Comparison of ENCODE assay signal across 9 cellular contexts in the genomic region with DNA sequence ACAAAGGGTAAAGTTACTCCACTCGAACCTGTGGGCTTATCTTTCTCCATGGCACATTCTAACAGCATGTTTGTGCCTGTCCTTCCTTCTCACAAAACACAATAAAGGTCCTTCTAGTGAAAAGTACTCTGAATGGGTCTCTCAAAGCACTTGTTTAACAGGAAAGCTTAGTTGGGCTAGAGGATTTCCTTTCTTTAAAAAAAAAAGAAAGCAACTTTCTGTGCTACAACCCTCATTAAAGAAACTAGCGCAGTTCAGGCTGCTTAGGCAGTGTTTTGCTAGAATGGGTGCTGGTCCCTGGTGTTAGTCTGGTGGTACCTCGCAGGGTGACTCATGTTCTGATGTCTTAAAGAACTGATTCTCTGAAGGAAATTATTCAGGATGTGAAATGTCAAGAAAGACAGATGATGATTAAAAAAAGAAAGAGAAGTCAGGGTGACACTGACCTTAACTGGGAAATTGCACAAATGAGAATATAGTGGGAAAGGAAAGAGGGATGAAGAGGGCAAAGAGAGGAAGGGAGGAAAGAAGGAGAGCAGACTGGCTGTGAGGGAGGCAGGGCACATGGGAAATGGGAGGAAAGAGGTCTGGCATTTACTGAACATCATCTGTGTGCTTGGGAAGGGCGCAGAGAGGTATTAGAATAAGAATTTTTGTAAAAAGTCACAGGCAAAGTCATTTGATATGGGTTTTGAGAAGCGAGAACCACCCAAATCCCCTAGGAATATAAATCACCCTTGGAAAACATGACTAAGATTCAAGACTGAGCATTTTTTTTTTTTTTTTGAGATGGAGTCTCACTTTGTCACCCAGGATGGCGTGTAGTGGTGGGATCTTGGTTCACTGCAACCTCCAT.
DNase-seq lines count a peak whose midpoint lies in the region; TF ChIP-seq lines count a peak whose summit lies in the region.
"Had no signal": no experiment of that assay in that cellular context is flagged by ENCODE, and none has a peak within 500 bp of the region (broad histone marks: within the 10 kb centered on the region; RNA-seq: fewer than 3 reads in every experiment).

No MANE protein-coding gene starts in this region.

- H3K9me3 ChIP-seq in parathyroid adenoma (ENCODE audit: control insufficient read depth, low read length), result no peaks in the 10 kb centered on the region

- no peaks in the 10 kb centered on the region for H3K79me2 ChIP-seq in parathyroid adenoma

- no peak overlapping the region for H3K9ac ChIP-seq in parathyroid adenoma

- TF ChIP-seq CTCF in fibroblast of mammary gland (conservative IDR thresholded peaks at IDR 0.05; ENCODE audit: control insufficient read depth, insufficient read depth, low read depth, low read length) (no peak), parathyroid adenoma (IDR thresholded peaks at IDR 0.05) (no peak)

- H3K4me2 ChIP-seq in parathyroid adenoma (ENCODE audit: low read length), result no peak overlapping the region

- no peaks in the 10 kb centered on the region for H3K27me3 ChIP-seq in parathyroid adenoma (ENCODE audit: control insufficient read depth, insufficient read depth, low read length)

- DNase-seq in COLO829 (ENCODE audit: low spot score) (peak; percentile 77), NCI-H226 (peak; percentile 39), fibroblast of mammary gland (ENCODE audit: low read depth) (peak; percentile 70), NCI-H2081 (lab: John Stamatoyannopoulos, UW) (no peak), LoVo (ENCODE audit: low spot score) (no peak)
- DNase-seq in activated effector memory CD4-positive, alpha-beta T cell treated with anti-CD3 and anti-CD28 coated beads, Interleukin-2, amount 50 U/mL, for 16 hours, result no peak
- DNase-seq in activated T-cell treated with anti-CD3 and anti-CD28 coated beads, Interleukin-2, amount 50 U/mL, for 48 hours, result no peak
- DNase-seq: naive thymus-derived CD8-positive, alpha-beta T cell had no signal

- H3K4me1 ChIP-seq in parathyroid adenoma, result no peaks in the 10 kb centered on the region

- H3K4me3 ChIP-seq in fibroblast of mammary gland (ENCODE audit: control insufficient read depth, low read depth, low read length) (no peak overlapping the region), parathyroid adenoma (ENCODE audit: low read depth, low read length) (no peak overlapping the region)

- H3K27ac ChIP-seq in parathyroid adenoma, result peak overlapping the region; percentile 36

- no peak overlapping the region for H2AFZ ChIP-seq in parathyroid adenoma

- H3K36me3 ChIP-seq in parathyroid adenoma (ENCODE audit: control insufficient read depth, insufficient read depth, low read length), result no peaks in the 10 kb centered on the region

Comparison
In these comparisons a context has a peak if more than half of its experiments do, and no peak if none do; other contexts are left out.
1. DNase-seq: peak in COLO829 (single experiment), NCI-H226 (single experiment) and fibroblast of mammary gland (single experiment); none in NCI-H2081 (0 of 2), LoVo (single experiment), activated effector memory CD4-positive, alpha-beta T cell treated with anti-CD3 and anti-CD28 coated beads, Interleukin-2, amount 50 U/mL, for 16 hours (single experiment) and activated T-cell treated with anti-CD3 and anti-CD28 coated beads, Interleukin-2, amount 50 U/mL, for 48 hours (0 of 2).